1 cellular context compared by ENCODE assay signal in genomic region chr18:3450358-3451107, GRCh38.
TF ChIP-seq lines count a peak whose summit lies in the region.

No MANE protein-coding gene starts in this region.

TF ChIP-seq in K562, 482 proteins besides CTCF, POLR2A, EP300 and RAD21 (continued from another document):
- TF ChIP-seq REST (CRISPR knock-in tag; IDR thresholded peaks at IDR 0.05; ENCODE audit: low read depth) (0 out of 2 replicates have a peak, but pooled peaks have one; percentile 33), FOXA3 (CRISPR knock-in tag; conservative IDR thresholded peaks at IDR 0.05 in 1 of 2, IDR thresholded peaks at IDR 0.05 in 1 of 2) (no peak), MLX (CRISPR knock-in tag; conservative IDR thresholded peaks at IDR 0.05) (0 out of 4 replicates have a peak, but pooled peaks have one; percentile 25 to 63), E2F1 (CRISPR knock-in tag; IDR thresholded peaks at IDR 0.05) (no peak), NONO (IDR thresholded peaks at IDR 0.05; ENCODE audit: low read depth in 2 of 2, low read length in 1 of 2) (no peak), PTBP1 (IDR thresholded peaks at IDR 0.05; ENCODE audit: low read depth, low read length) (no peak), ZNF282 (CRISPR knock-in tag; IDR thresholded peaks at IDR 0.05) (no peak), E2F3 (CRISPR knock-in tag; IDR thresholded peaks at IDR 0.05) (0 out of 2 replicates have a peak, but pooled peaks have one; percentile 31), EGR1 (conservative IDR thresholded peaks at IDR 0.05) (no peak), NUFIP1 (IDR thresholded peaks at IDR 0.05; ENCODE audit: partially characterized antibody) (no peak), BCLAF1 (IDR thresholded peaks at IDR 0.05; ENCODE audit: borderline replicate concordance in 1 of 2, control insufficient read depth in 1 of 2, low read depth in 2 of 2, low read length in 1 of 2) (no peak), ATF1 (CRISPR knock-in tag; IDR thresholded peaks at IDR 0.05) (no peak), ATF1 (tag; IDR thresholded peaks at IDR 0.05) (no peak), SMARCB1 (IDR thresholded peaks at IDR 0.05; ENCODE audit: insufficient read length, low read depth) (no peak)
